Comparison of ENCODE assay signal across 9 cellular contexts in genomic region chr3:177777699-177778098, GRCh38.
A peak's percentile ranks its signal among the peaks of the same experiment; 100 is the strongest.
DNase-seq lines count a peak whose midpoint lies in the region; ATAC-seq, FAIRE-seq and TF ChIP-seq lines count a peak whose summit lies in the region.
"Had no signal": no experiment of that assay in that cellular context is flagged by ENCODE, and none has a peak within 500 bp of the region (broad histone marks: within the 10 kb centered on the region; RNA-seq: fewer than 3 reads in every experiment).

No MANE protein-coding gene starts in this region.

- H3K36me3 ChIP-seq in uterus: no peaks in the 10 kb centered on the region

- peak; percentile 55 for ATAC-seq in CD4-positive, alpha-beta T cell (ENCODE audit: poor library complexity)
- peak; percentile 91 for ATAC-seq in HG03135 (IDR thresholded peaks at IDR 0.05; ENCODE audit: unreplicated experiment)
- peak; percentile 82 for ATAC-seq in esophagus mucosa

- no peaks in the 10 kb centered on the region for H3K9me3 ChIP-seq in CD4-positive, alpha-beta T cell (ENCODE audit: control insufficient read depth, low read length)
- no peaks in the 10 kb centered on the region for H3K9me3 ChIP-seq in uterus

- peak in 6 of 10 experiments; percentile 7 to 27 (median 14) for DNase-seq in CD4-positive, alpha-beta T cell
- DNase-seq in GM19239 (ENCODE audit: insufficient read length, low spot score) (peak; percentile 36), NCI-H446 (lab: John Stamatoyannopoulos, UW) (peak; percentile 17 to 71), nephron progenitor cell (peak; percentile 20), uterus (peak in 1 of 2 donors; percentile 18)
- peak; percentile 29 to 30 for DNase-seq in activated CD4-positive, alpha-beta T cell treated with anti-CD3 and anti-CD28 coated beads for 4 hours

- peaks cover 0 to 4% of the 10 kb centered on the region in 2 donors for H3K4me1 ChIP-seq in uterus

- no peaks in the 10 kb centered on the region for H3K9me3 Mint-ChIP-seq in CD4-positive, alpha-beta T cell
- peaks cover 6% of the 10 kb centered on the region for H3K9me3 Mint-ChIP-seq in nephron progenitor cell

- peaks cover 20% of the 10 kb centered on the region for H3K4me1 Mint-ChIP-seq in CD4-positive, alpha-beta T cell (ENCODE audit: low read depth)
- H3K4me1 Mint-ChIP-seq in nephron progenitor cell: peaks cover 51% of the 10 kb centered on the region

- no peak overlapping the region for H3K27ac ChIP-seq in CD4-positive, alpha-beta T cell (ENCODE audit: low read depth, low read length)
- no peak overlapping the region for H3K27ac ChIP-seq in uterus
- H3K27ac ChIP-seq: SK-N-MC had no signal

- H3K4me3 Mint-ChIP-seq in CD4-positive, alpha-beta T cell: no peak overlapping the region
- no peak overlapping the region for H3K4me3 Mint-ChIP-seq in nephron progenitor cell

- H3K27me3 Mint-ChIP-seq in CD4-positive, alpha-beta T cell: no peaks in the 10 kb centered on the region
- peaks cover 4% of the 10 kb centered on the region for H3K27me3 Mint-ChIP-seq in nephron progenitor cell (ENCODE audit: low read depth, poor library complexity)

- TF ChIP-seq POLR2A in uterus (IDR thresholded peaks at IDR 0.05): no peak

- no peaks in the 10 kb centered on the region for H3K27me3 ChIP-seq in CD4-positive, alpha-beta T cell (ENCODE audit: control insufficient read depth, insufficient read depth, low read length)
- no peaks in the 10 kb centered on the region for H3K27me3 ChIP-seq in uterus

- H3K4me3 ChIP-seq in uterus: no peak overlapping the region
- H3K4me3 ChIP-seq: SK-N-MC had no signal

- intact Hi-C loops in CD4-positive, alpha-beta T cell (cut with DNase I, micrococcal nuclease): loop anchor here (2.0 to 10.0 kb wide), 3 partner anchors 723 to 900 kb away; no protein-coding TSS in a partner anchor
- intact Hi-C loops in uterus (cut with DNase I; ENCODE audit: low total_unique reads): no loop called here

- peak; percentile 35 for TF ChIP-seq CTCF in CD4-positive, alpha-beta T cell (IDR thresholded peaks at IDR 0.05)
- TF ChIP-seq CTCF in nephron progenitor cell (IDR thresholded peaks at IDR 0.05): peak; percentile 37
- TF ChIP-seq CTCF in uterus (IDR thresholded peaks at IDR 0.05): peak in 3 of 4 experiments; percentile 19 to 30 (median 19)

- FAIRE-seq in GM19239 (lab: Jason Lieb, UNC): peak; percentile 64

- POLR2A ChIA-PET in CD4-positive, alpha-beta T cell (lab: Charles Lee): interaction anchor here (1.1 to 2.6 kb wide), 2 partner anchors 418 to 580 kb away, joined by 6 to 9 read pairs; partner anchors contain the start of gene TBL1XR1

- no peak overlapping the region for H3K27ac Mint-ChIP-seq in CD4-positive, alpha-beta T cell
- no peak overlapping the region for H3K27ac Mint-ChIP-seq in nephron progenitor cell

- CTCF ChIA-PET in CD4-positive, alpha-beta T cell (lab: Charles Lee): no interaction called here

- no peaks in the 10 kb centered on the region for H3K36me3 Mint-ChIP-seq in CD4-positive, alpha-beta T cell (ENCODE audit: low read depth)
- H3K36me3 Mint-ChIP-seq in nephron progenitor cell (ENCODE audit: low read depth): peaks cover 5% of the 10 kb centered on the region
